Comparison of ENCODE assay signal across 16 cellular contexts in genomic region chr13:79341202-79341601, GRCh38.
DNase-seq lines count a peak whose midpoint lies in the region; ATAC-seq and TF ChIP-seq lines count a peak whose summit lies in the region.
"Had no signal": no experiment of that assay in that cellular context is flagged by ENCODE, and none has a peak within 500 bp of the region (broad histone marks: within the 10 kb centered on the region; RNA-seq: fewer than 3 reads in every experiment).

No MANE protein-coding gene starts in this region.

- H3K79me2 ChIP-seq in neural progenitor cell (ENCODE audit: low read depth): no peaks in the 10 kb centered on the region

- 100% methylated on average over 1 of the region's 1 CpG for WGBS in endodermal cell (ENCODE audit: insufficient coverage in 1 of 2, insufficient read length in 1 of 2), 2 experiments

- H3K27me3 ChIP-seq in neural progenitor cell: no peaks in the 10 kb centered on the region
- no peaks in the 10 kb centered on the region for H3K27me3 ChIP-seq in endodermal cell (ENCODE audit: control insufficient read depth, insufficient read depth, low read length, poor library complexity, severe bottlenecking)
- H3K27me3 ChIP-seq: BLaER1 treated with 17β-estradiol and CSF1 and Interleukin-3, amounts not matched to agents 10 nM and 100 nM had no signal

- H3K9me3 Mint-ChIP-seq in activated T-cell treated with anti-CD3 and anti-CD28 coated beads, Interleukin-2, amount 50 U/mL, for 72 hours: no peaks in the 10 kb centered on the region
- H3K9me3 Mint-ChIP-seq in WTC11 (no peaks in the 10 kb centered on the region), neural progenitor cell (no peaks in the 10 kb centered on the region), endodermal cell (no peaks in the 10 kb centered on the region)
- no peaks in the 10 kb centered on the region for H3K9me3 Mint-ChIP-seq in effector memory CD8-positive, alpha-beta T cell
- H3K9me3 Mint-ChIP-seq: CD4-positive, alpha-beta T cell had no signal

- peak overlapping the region; percentile 54 for H3K27ac Mint-ChIP-seq in activated T-cell treated with anti-CD3 and anti-CD28 coated beads, Interleukin-2, amount 50 U/mL, for 72 hours
- H3K27ac Mint-ChIP-seq in WTC11 (0 out of 2 replicates have a peak overlapping the region, but pooled peaks have one; percentile 2), neural progenitor cell (no peak overlapping the region), endodermal cell (no peak overlapping the region)
- H3K27ac Mint-ChIP-seq in effector memory CD8-positive, alpha-beta T cell: peak overlapping the region; percentile 39 to 80
- H3K27ac Mint-ChIP-seq: CD4-positive, alpha-beta T cell had no signal

- no peak for DNase-seq in activated T-cell treated with anti-CD3 and anti-CD28 coated beads, Interleukin-2, amount 50 U/mL, for 72 hours
- DNase-seq in activated T-cell treated with anti-CD3 and anti-CD28 coated beads, Interleukin-2, amount 50 U/mL, for 1 hour: no peak
- DNase-seq in WTC11 (ENCODE audit: low spot score) (no peak), neural progenitor cell (ENCODE audit: low spot score) (no peak), endodermal cell (no peak), substantia nigra (lab: John Stamatoyannopoulos, UW) (no peak)
- no peak for DNase-seq in effector memory CD8-positive, alpha-beta T cell
- DNase-seq: ACHN; CD4-positive, alpha-beta T cell; COR-L47; DMS153; DMS79 treated with DMSO at 0.1 percent for 48 hours; EL had no signal

- H3K27me3 Mint-ChIP-seq in activated T-cell treated with anti-CD3 and anti-CD28 coated beads, Interleukin-2, amount 50 U/mL, for 72 hours (ENCODE audit: low read depth): no peaks in the 10 kb centered on the region
- H3K27me3 Mint-ChIP-seq in WTC11 (ENCODE audit: low read depth) (no peaks in the 10 kb centered on the region), neural progenitor cell (ENCODE audit: insufficient read depth, low read depth) (no peaks in the 10 kb centered on the region), endodermal cell (ENCODE audit: insufficient read depth) (no peaks in the 10 kb centered on the region)
- no peaks in the 10 kb centered on the region for H3K27me3 Mint-ChIP-seq in effector memory CD8-positive, alpha-beta T cell
- H3K27me3 Mint-ChIP-seq: CD4-positive, alpha-beta T cell had no signal

- no peaks in the 10 kb centered on the region for H3F3A ChIP-seq in neural progenitor cell (ENCODE audit: low read depth)

- CTCF ChIA-PET in WTC11 (lab: Charles Lee): no interaction called here

- H3K9ac ChIP-seq in neural progenitor cell: no peak overlapping the region
- H3K9ac ChIP-seq in endodermal cell (ENCODE audit: extremely low read depth, low read length, poor library complexity, severe bottlenecking): no peak overlapping the region
- H3K9ac ChIP-seq: BLaER1 treated with 17β-estradiol and CSF1 and Interleukin-3, amounts not matched to agents 10 nM and 100 nM had no signal

- TF ChIP-seq CTCF in WTC11 (IDR thresholded peaks at IDR 0.05) (no peak), neural progenitor cell (IDR thresholded peaks at IDR 0.05) (no peak), endodermal cell (conservative IDR thresholded peaks at IDR 0.05) (no peak)

- H3K36me3 ChIP-seq in neural progenitor cell: peaks cover 50% of the 10 kb centered on the region
- H3K36me3 ChIP-seq in endodermal cell (ENCODE audit: control insufficient read depth, insufficient read depth, low read length): peaks cover 94% of the 10 kb centered on the region

- POLR2A ChIA-PET in WTC11 (lab: Charles Lee): no interaction called here

- H3K4me3 Mint-ChIP-seq in activated T-cell treated with anti-CD3 and anti-CD28 coated beads, Interleukin-2, amount 50 U/mL, for 72 hours: no peak overlapping the region
- H3K4me3 Mint-ChIP-seq in WTC11 (no peak overlapping the region), neural progenitor cell (no peak overlapping the region), endodermal cell (no peak overlapping the region)
- H3K4me3 Mint-ChIP-seq in effector memory CD8-positive, alpha-beta T cell: no peak overlapping the region
- H3K4me3 Mint-ChIP-seq: CD4-positive, alpha-beta T cell had no signal

- no peak for ATAC-seq in activated T-cell treated with anti-CD3 and anti-CD28 coated beads, Interleukin-2, amount 50 U/mL, for 72 hours (replicated peaks in 1 of 2)
- no peak for ATAC-seq in WTC11
- ATAC-seq in effector memory CD8-positive, alpha-beta T cell (replicated peaks): no peak

- H3K27ac ChIP-seq in neural progenitor cell (no peak overlapping the region), endodermal cell (ENCODE audit: low read depth, low read length) (no peak overlapping the region), substantia nigra (ENCODE audit: low read depth, low read length, poor library complexity, severe bottlenecking) (no peak overlapping the region)
- H3K27ac ChIP-seq: BLaER1 treated with 17β-estradiol and CSF1 and Interleukin-3, amounts not matched to agents 10 nM and 100 nM; HL-60 had no signal

- no peak overlapping the region for H3K4me3 ChIP-seq in neural progenitor cell
- H3K4me3 ChIP-seq in endodermal cell (ENCODE audit: low read length): no peak overlapping the region
- H3K4me3 ChIP-seq: BLaER1 treated with 17β-estradiol and CSF1 and Interleukin-3, amounts not matched to agents 10 nM and 100 nM; HAP-1 had no signal

- peaks cover 9 to 47% of the 10 kb centered on the region in 2 donors for H3K36me3 Mint-ChIP-seq in activated T-cell treated with anti-CD3 and anti-CD28 coated beads, Interleukin-2, amount 50 U/mL, for 72 hours (ENCODE audit: insufficient read depth in 2 of 2)
- H3K36me3 Mint-ChIP-seq in WTC11 (peaks cover 66% of the 10 kb centered on the region), neural progenitor cell (peaks cover 39% of the 10 kb centered on the region), endodermal cell (ENCODE audit: low read depth) (peaks cover 52% of the 10 kb centered on the region)
- H3K36me3 Mint-ChIP-seq in effector memory CD8-positive, alpha-beta T cell (ENCODE audit: insufficient read depth): peaks cover 81% of the 10 kb centered on the region

- H3K4me1 ChIP-seq in neural progenitor cell (no peaks in the 10 kb centered on the region), endodermal cell (ENCODE audit: control insufficient read depth, insufficient read depth, low read length) (no peaks in the 10 kb centered on the region)
- H3K4me1 ChIP-seq: BLaER1 treated with 17β-estradiol and CSF1 and Interleukin-3, amounts not matched to agents 10 nM and 100 nM had no signal

- H3K4me2 ChIP-seq in neural progenitor cell: no peak overlapping the region
- H3K4me2 ChIP-seq: BLaER1 treated with 17β-estradiol and CSF1 and Interleukin-3, amounts not matched to agents 10 nM and 100 nM had no signal

- H4K20me1 ChIP-seq in neural progenitor cell (ENCODE audit: low read depth): peaks cover 3% of the 10 kb centered on the region

- no peak overlapping the region for H2AFZ ChIP-seq in neural progenitor cell (replicated peaks)

- H3K9me3 ChIP-seq in neural progenitor cell (ENCODE audit: low read depth) (no peaks in the 10 kb centered on the region), endodermal cell (ENCODE audit: control insufficient read depth, low read length) (no peaks in the 10 kb centered on the region)
- H3K9me3 ChIP-seq: BLaER1 treated with 17β-estradiol and CSF1 and Interleukin-3, amounts not matched to agents 10 nM and 100 nM; HAP-1 had no signal

- no peaks in the 10 kb centered on the region for H3K4me1 Mint-ChIP-seq in activated T-cell treated with anti-CD3 and anti-CD28 coated beads, Interleukin-2, amount 50 U/mL, for 72 hours (ENCODE audit: low read depth)
- H3K4me1 Mint-ChIP-seq in WTC11 (no peaks in the 10 kb centered on the region), neural progenitor cell (no peaks in the 10 kb centered on the region), endodermal cell (peaks cover 5% of the 10 kb centered on the region)
- H3K4me1 Mint-ChIP-seq in effector memory CD8-positive, alpha-beta T cell (ENCODE audit: low read depth in 2 of 2): peaks cover 0 to 11% of the 10 kb centered on the region in 2 donors

TF ChIP-seq in WTC11, 78 proteins besides CTCF, POLR2A, EP300 and RAD21:
- TF ChIP-seq E2F1 (CRISPR knock-in tag; IDR thresholded peaks at IDR 0.05) (no peak), GABPB1 (CRISPR knock-in tag; IDR thresholded peaks at IDR 0.05) (no peak), JAZF1 (CRISPR knock-in tag; IDR thresholded peaks at IDR 0.05) (no peak), IRF2 (CRISPR knock-in tag; IDR thresholded peaks at IDR 0.05; ENCODE audit: borderline replicate concordance, low read depth) (no peak), ZSCAN18 (CRISPR knock-in tag; IDR thresholded peaks at IDR 0.05) (no peak), HMGA2 (CRISPR knock-in tag; IDR thresholded peaks at IDR 0.05) (no peak)

Comparison
In these comparisons a context has a peak if more than half of its experiments do, and no peak if none do; other contexts are left out.
1. H3K27ac Mint-ChIP-seq: peak in activated T-cell treated with anti-CD3 and anti-CD28 coated beads, Interleukin-2, amount 50 U/mL, for 72 hours (single experiment), WTC11 (single experiment) and effector memory CD8-positive, alpha-beta T cell (2 of 2); none in neural progenitor cell (single experiment) and endodermal cell (single experiment).